Comparison of ENCODE assay signal across 8 cellular contexts in genomic region chr17:16491703-16492612, GRCh38. TPM values are rescaled to one million over a fixed set of nuclear protein-coding genes. Genes with fewer than 3 reads are reported as not detected.
DNase-seq lines count a peak whose midpoint lies in the region; ATAC-seq and TF ChIP-seq lines count a peak whose summit lies in the region.

A gene with protein sequence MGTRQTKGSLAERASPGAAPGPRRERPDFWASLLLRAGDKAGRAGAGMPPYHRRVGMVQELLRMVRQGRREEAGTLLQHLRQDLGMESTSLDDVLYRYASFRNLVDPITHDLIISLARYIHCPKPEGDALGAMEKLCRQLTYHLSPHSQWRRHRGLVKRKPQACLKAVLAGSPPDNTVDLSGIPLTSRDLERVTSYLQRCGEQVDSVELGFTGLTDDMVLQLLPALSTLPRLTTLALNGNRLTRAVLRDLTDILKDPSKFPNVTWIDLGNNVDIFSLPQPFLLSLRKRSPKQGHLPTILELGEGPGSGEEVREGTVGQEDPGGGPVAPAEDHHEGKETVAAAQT (minus strand): TSS chr17:16492193. CDS start chr17:16491990, 203 bp downstream.

- no peaks in the 10 kb centered on the region for H3K9me3 ChIP-seq in mucosa of descending colon

- POLR2A ChIA-PET in activated CD8-positive, alpha-beta T cell treated with anti-CD3 and anti-CD28 coated beads, Interleukin-2, amount 10 ng/mL, durations not matched to agents 7 days and 5 days (lab: Charles Lee), result interaction anchor here (0.5 to 1.1 kb wide), 2 partner anchors 136 to 488 kb away, joined by 6 read pairs; no protein-coding TSS in a partner anchor

- no peaks in the 10 kb centered on the region for H3K36me3 ChIP-seq in mucosa of descending colon (ENCODE audit: low read depth)

- TF ChIP-seq CTCF in endothelial cell (IDR thresholded peaks at IDR 0.05; ENCODE audit: unreplicated experiment), result no peak
- TF ChIP-seq CTCF in mucosa of descending colon (IDR thresholded peaks at IDR 0.05), result no peak

- no peaks in the 10 kb centered on the region for H3K36me3 Mint-ChIP-seq in activated CD8-positive, alpha-beta T cell treated with anti-CD3 and anti-CD28 coated beads, Interleukin-2, amount 10 ng/mL, durations not matched to agents 7 days and 5 days (ENCODE audit: low read depth)
- H3K36me3 Mint-ChIP-seq in endothelial cell (ENCODE audit: low read depth, unreplicated experiment), result peaks cover 4% of the 10 kb centered on the region

- H3K4me1 Mint-ChIP-seq in activated CD8-positive, alpha-beta T cell treated with anti-CD3 and anti-CD28 coated beads, Interleukin-2, amount 10 ng/mL, durations not matched to agents 7 days and 5 days (ENCODE audit: low read depth), result peaks cover 6% of the 10 kb centered on the region
- H3K4me1 Mint-ChIP-seq in endothelial cell (ENCODE audit: unreplicated experiment), result peaks cover 20% of the 10 kb centered on the region

- peak within 1 kb of the TSS; percentile 61 for H3K4me3 ChIP-seq in mucosa of descending colon

- no peaks in the 10 kb centered on the region for H3K9me3 Mint-ChIP-seq in activated CD8-positive, alpha-beta T cell treated with anti-CD3 and anti-CD28 coated beads, Interleukin-2, amount 10 ng/mL, durations not matched to agents 7 days and 5 days (ENCODE audit: insufficient read depth)
- no peaks in the 10 kb centered on the region for H3K9me3 Mint-ChIP-seq in endothelial cell (ENCODE audit: unreplicated experiment)

- CTCF ChIA-PET in activated CD8-positive, alpha-beta T cell treated with anti-CD3 and anti-CD28 coated beads, Interleukin-2, amount 10 ng/mL, durations not matched to agents 7 days and 5 days (lab: Charles Lee), result interaction anchor here (0.8 kb wide), 1 partner anchor 92 kb away, joined by 3 read pairs; no protein-coding TSS in a partner anchor

- H3K4me3 Mint-ChIP-seq in activated CD8-positive, alpha-beta T cell treated with anti-CD3 and anti-CD28 coated beads, Interleukin-2, amount 10 ng/mL, durations not matched to agents 7 days and 5 days, result peak within 1 kb of the TSS; percentile 68
- peak within 1 kb of the TSS; percentile 87 for H3K4me3 Mint-ChIP-seq in endothelial cell (ENCODE audit: unreplicated experiment)

- peaks cover 38% of the 10 kb centered on the region for H3K4me1 ChIP-seq in mucosa of descending colon (ENCODE audit: low read depth)

- peak within 1 kb of the TSS; percentile 27 for H3K27ac Mint-ChIP-seq in activated CD8-positive, alpha-beta T cell treated with anti-CD3 and anti-CD28 coated beads, Interleukin-2, amount 10 ng/mL, durations not matched to agents 7 days and 5 days
- peak within 1 kb of the TSS; percentile 52 for H3K27ac Mint-ChIP-seq in endothelial cell (ENCODE audit: unreplicated experiment)

- peak; percentile 88 for ATAC-seq in activated CD8-positive, alpha-beta T cell treated with anti-CD3 and anti-CD28 coated beads, Interleukin-2, amount 10 ng/mL, durations not matched to agents 7 days and 5 days
- peak; percentile 77 for ATAC-seq in mucosa of descending colon

- DNase-seq in NCI-H1417 (lab: John Stamatoyannopoulos, UW) (peak; percentile 23 to 68 (median 62)), NCI-H1417 treated with DMSO at 0.1 percent for 48 hours (lab: John Stamatoyannopoulos, UW) (no peak), NCI-H146 (lab: John Stamatoyannopoulos, UW) (peak; percentile 73), endothelial cell (ENCODE audit: low spot score) (peak; percentile 51), mucosa of descending colon (peak; percentile 63 to 79 (median 71)), Ammon's horn (ENCODE audit: low spot score) (no peak)
- DNase-seq in activated CD8-positive, alpha-beta T cell treated with anti-CD3 and anti-CD28 coated beads, Interleukin-2, amount 10 ng/mL, durations not matched to agents 7 days and 5 days, result peak; percentile 54
- peak; percentile 8 to 13 for DNase-seq in stimulated activated CD8-positive, alpha-beta memory T cell treated with anti-CD3 and anti-CD28 coated beads, Interleukin-4, amount 100 ng/mL, for 1 hour (ENCODE audit: low read depth in 2 of 2, low spot score in 1 of 2)

- intact Hi-C loops in mucosa of descending colon (cut with DNase I, micrococcal nuclease), result no loop called here

- peaks cover 27% of the 10 kb centered on the region for H3K27me3 Mint-ChIP-seq in activated CD8-positive, alpha-beta T cell treated with anti-CD3 and anti-CD28 coated beads, Interleukin-2, amount 10 ng/mL, durations not matched to agents 7 days and 5 days (ENCODE audit: low read depth)
- H3K27me3 Mint-ChIP-seq in endothelial cell (ENCODE audit: unreplicated experiment), result peaks cover 13% of the 10 kb centered on the region

RNA-seq across cellular contexts. Expression of the gene that starts here (rescaled TPM):
- total RNA-seq in activated CD8-positive, alpha-beta T cell treated with anti-CD3 and anti-CD28 coated beads, Interleukin-2, amount 10 ng/mL, durations not matched to agents 7 days and 5 days, result 1 to 10 TPM; 3.6 to 5.7 TPM
- total RNA-seq in endothelial cell (ENCODE audit: unreplicated experiment) (0.95 TPM), mucosa of descending colon (10 to 100 TPM; 37.1 to 85.7 (median 52.6) TPM)

Comparison
In these comparisons a context has a peak if more than half of its experiments do, and no peak if none do; other contexts are left out.
1. RNA of the gene that starts here (total RNA-seq): 37.1 to 85.7 TPM in mucosa of descending colon; 3.6 to 5.7 TPM in activated CD8-positive, alpha-beta T cell treated with anti-CD3 and anti-CD28 coated beads, Interleukin-2, amount 10 ng/mL, durations not matched to agents 7 days and 5 days and 0.95 TPM in endothelial cell (single experiment); every median in the first group is over 4 times any median in the second.
2. DNase-seq: peak in NCI-H1417 (3 of 3), NCI-H146 (single experiment), activated CD8-positive, alpha-beta T cell treated with anti-CD3 and anti-CD28 coated beads, Interleukin-2, amount 10 ng/mL, durations not matched to agents 7 days and 5 days (single experiment), mucosa of descending colon (3 of 3) and stimulated activated CD8-positive, alpha-beta memory T cell treated with anti-CD3 and anti-CD28 coated beads, Interleukin-4, amount 100 ng/mL, for 1 hour (2 of 2); none in NCI-H1417 treated with DMSO at 0.1 percent for 48 hours (single experiment) and Ammon's horn (single experiment).
3. Peak in DNase-seq in endothelial cell; RNA of the gene not detected or under 1 TPM.